Comparison of ENCODE assay signal across 21 cellular contexts in the genomic region with DNA sequence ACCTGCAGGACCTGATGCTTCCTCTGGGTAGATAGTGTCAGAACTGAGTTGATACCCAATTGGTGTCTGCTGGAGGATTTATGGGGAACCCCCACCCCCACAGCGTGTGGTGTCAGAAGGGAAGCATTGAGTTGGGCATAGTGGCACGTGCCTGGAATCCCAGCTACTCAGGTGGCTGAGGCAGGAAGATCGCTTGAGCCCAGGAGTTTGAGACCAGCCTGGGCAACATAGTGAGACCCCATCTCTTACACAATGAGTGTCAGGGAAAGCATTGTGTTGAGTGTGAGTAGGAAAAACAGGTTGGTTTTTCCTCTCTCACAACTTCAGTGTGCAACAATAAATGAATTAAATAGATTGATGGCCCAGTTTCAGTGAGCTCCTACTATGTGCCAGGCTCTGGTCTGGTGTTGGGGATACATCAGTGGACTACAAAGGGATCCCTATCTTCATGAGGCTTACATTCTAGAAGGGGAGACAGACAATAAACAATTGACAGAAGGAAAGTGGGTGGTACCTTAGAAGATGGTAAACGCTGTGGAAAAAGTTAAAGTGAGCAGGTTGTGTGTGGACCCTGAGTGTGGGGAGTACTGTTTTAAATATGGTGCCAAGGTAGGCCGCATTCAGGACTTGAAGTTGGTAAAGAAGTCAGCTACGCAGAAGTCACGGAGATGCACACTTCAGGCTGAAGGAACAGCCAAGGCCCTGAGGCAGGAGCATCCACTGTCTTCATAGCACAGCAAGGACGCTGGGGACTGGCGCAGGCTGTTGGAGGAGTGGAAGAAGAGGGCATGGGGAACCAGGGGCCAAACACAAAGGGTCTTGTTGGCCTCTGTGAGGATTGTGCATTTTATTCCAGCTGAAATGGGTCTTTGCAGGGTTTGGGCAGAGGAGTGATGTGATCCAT. TPM values are rescaled to one million over a fixed set of nuclear protein-coding genes. Genes with fewer than 3 reads are reported as not detected.
DNase-seq lines count a peak whose midpoint lies in the region; TF ChIP-seq lines count a peak whose summit lies in the region.
"Had no signal": no experiment of that assay in that cellular context is flagged by ENCODE, and none has a peak within 500 bp of the region (broad histone marks: within the 10 kb centered on the region; RNA-seq: fewer than 3 reads in every experiment).

No MANE protein-coding gene starts in this region.

- H3K36me3 ChIP-seq in ACC112 (ENCODE audit: insufficient read depth, low read length), result peaks cover 9% of the 10 kb centered on the region
- H3K36me3 ChIP-seq in brain microvascular endothelial cell (replicated peaks), result peaks cover 25% of the 10 kb centered on the region
- H3K36me3 ChIP-seq in sigmoid colon, result peaks cover 15 to 89% (median 41%) of the 10 kb centered on the region in 4 donors

- no peak overlapping the region for H3K4me2 ChIP-seq in H9 (ENCODE audit: insufficient read depth, insufficient read length, low read length)
- H3K4me2 ChIP-seq: BLaER1 treated with 17β-estradiol and CSF1 and Interleukin-3, amounts not matched to agents 10 nM and 100 nM had no signal

- H4K91ac ChIP-seq in H9 (ENCODE audit: insufficient read length, low read depth, low read length), result no peak overlapping the region

- no peak for TF ChIP-seq EP300 in sigmoid colon (IDR thresholded peaks at IDR 0.05)

- no peak overlapping the region for H4K5ac ChIP-seq in H9 (ENCODE audit: insufficient read length, low read depth, low read length)

- no peak overlapping the region for H2BK12ac ChIP-seq in H9 (ENCODE audit: insufficient read length, low read depth, low read length)

- no peak overlapping the region for H3K23ac ChIP-seq in H9 (ENCODE audit: insufficient read length, low read depth, low read length)

- H3K27me3 Mint-ChIP-seq in H9 (ENCODE audit: low read depth) (no peaks in the 10 kb centered on the region), nephron progenitor cell (ENCODE audit: low read depth, poor library complexity) (no peaks in the 10 kb centered on the region)
- H3K27me3 Mint-ChIP-seq: activated CD4-positive, alpha-beta memory T cell treated with anti-CD3 and anti-CD28 coated beads for 36 hours; progenitor cell of endocrine pancreas had no signal

- no peaks in the 10 kb centered on the region for H3K79me2 ChIP-seq in ACC112 (ENCODE audit: control insufficient read depth, insufficient read depth, low read length, unreplicated experiment)
- no peaks in the 10 kb centered on the region for H3K79me2 ChIP-seq in H9 (ENCODE audit: insufficient read depth, low read length)

- no peaks in the 10 kb centered on the region for H4K20me1 ChIP-seq in H9 (ENCODE audit: control insufficient read depth, insufficient read depth, insufficient read length)

- intact Hi-C loops in sigmoid colon (cut with DNase I), result no loop called here

- TF ChIP-seq CTCF in H9 (conservative IDR thresholded peaks at IDR 0.05) (no peak), brain microvascular endothelial cell (IDR thresholded peaks at IDR 0.05; ENCODE audit: low read depth, low read length, missing control alignments) (no peak), nephron progenitor cell (IDR thresholded peaks at IDR 0.05) (no peak), sigmoid colon (IDR thresholded peaks at IDR 0.05) (no peak)

- no peak overlapping the region for H3K56ac ChIP-seq in H9 (ENCODE audit: insufficient read length, low read depth, low read length)

- no peak for DNase-seq in H9
- DNase-seq in brain microvascular endothelial cell, result no peak
- no peak for DNase-seq in nephron progenitor cell
- no peak for DNase-seq in iPS-NIHi7 (ENCODE audit: extremely low spot score)
- no peak for DNase-seq in sigmoid colon
- DNase-seq in hepatic stellate cell (ENCODE audit: low spot score), result no peak
- DNase-seq: activated CD4-positive, alpha-beta memory T cell treated with anti-CD3 and anti-CD28 coated beads for 36 hours; activated effector memory CD4-positive, alpha-beta T cell treated with Interleukin-2 at 50 U/mL for 16 hours; Calu3; glutamatergic neuron; H7; NCI-H1092; NCI-H187 treated with DMSO at 0.1 percent for 48 hours; NCI-H526 treated with DMSO at 0.1 percent for 48 hours; RPMI8226 had no signal

- H2BK15ac ChIP-seq in H9 (ENCODE audit: low read depth, low read length), result no peak overlapping the region

- no peaks in the 10 kb centered on the region for H3K23me2 ChIP-seq in H9 (ENCODE audit: insufficient read length, low read depth, low read length, poor library complexity, severe bottlenecking)

- no peak overlapping the region for H4K8ac ChIP-seq in H9 (replicated peaks; ENCODE audit: insufficient read length, low read depth, low read length)

- no peak overlapping the region for H3K18ac ChIP-seq in H9 (ENCODE audit: insufficient read length, low read depth, low read length)

- H2BK5ac ChIP-seq in H9 (ENCODE audit: insufficient read length, low read length), result no peak overlapping the region

- H3K4me1 Mint-ChIP-seq in H9 (no peaks in the 10 kb centered on the region), nephron progenitor cell (no peaks in the 10 kb centered on the region)
- H3K4me1 Mint-ChIP-seq: neural crest cell had no signal

- no peaks in the 10 kb centered on the region for H3K9me3 ChIP-seq in H9 (ENCODE audit: control insufficient read depth, low read depth, low read length)
- H3K9me3 ChIP-seq in sigmoid colon, result no peaks in the 10 kb centered on the region
- H3K9me3 ChIP-seq: BLaER1 treated with 17β-estradiol and CSF1 and Interleukin-3, amounts not matched to agents 10 nM and 100 nM had no signal

- no peak overlapping the region for H2AFZ ChIP-seq in ACC112 (ENCODE audit: low read length, unreplicated experiment)
- no peak overlapping the region for H2AFZ ChIP-seq in H9 (ENCODE audit: low read length)

- H3K9ac ChIP-seq in H9 (ENCODE audit: extremely low read depth, insufficient read length, low read length), result peak overlapping the region; percentile 17
- H3K9ac ChIP-seq: BLaER1 treated with 17β-estradiol and CSF1 and Interleukin-3, amounts not matched to agents 10 nM and 100 nM had no signal

- no peak overlapping the region for H3T11ph ChIP-seq in H9 (ENCODE audit: low read length)

- H3K4ac ChIP-seq in H9 (ENCODE audit: low read depth, low read length), result no peak overlapping the region

- H3K9me3 Mint-ChIP-seq in H9, result no peaks in the 10 kb centered on the region
- H3K9me3 Mint-ChIP-seq in nephron progenitor cell, result no peaks in the 10 kb centered on the region
- H3K9me3 Mint-ChIP-seq: activated CD4-positive, alpha-beta memory T cell treated with anti-CD3 and anti-CD28 coated beads for 36 hours; neural crest cell had no signal

- H3K36me3 Mint-ChIP-seq in H9 (ENCODE audit: insufficient read depth in 1 of 3, low read depth in 3 of 3) (peaks cover 15 to 61% (median 33%) of the 10 kb centered on the region in 3 experiments; a peak in 6 of 7 replicates), nephron progenitor cell (ENCODE audit: low read depth) (peaks cover 61% of the 10 kb centered on the region)

- H3K27ac Mint-ChIP-seq in H9 (peak overlapping the region in 1 of 3 experiments; percentile 27; a peak in 3 of 7 replicates), nephron progenitor cell (peak overlapping the region; percentile 45)
- H3K27ac Mint-ChIP-seq: activated CD4-positive, alpha-beta memory T cell treated with anti-CD3 and anti-CD28 coated beads for 36 hours; progenitor cell of endocrine pancreas had no signal

- TF ChIP-seq POLR2A in sigmoid colon (IDR thresholded peaks at IDR 0.05), result no peak

- H3K79me1 ChIP-seq in H9 (ENCODE audit: insufficient read depth, low read depth, low read length, poor library complexity, severe bottlenecking), result no peaks in the 10 kb centered on the region

- H3K4me3 ChIP-seq in ACC112 (ENCODE audit: low read depth, low read length), result no peak overlapping the region
- H3K4me3 ChIP-seq in brain microvascular endothelial cell (ENCODE audit: low read depth, low read length), result no peak overlapping the region
- no peak overlapping the region for H3K4me3 ChIP-seq in sigmoid colon
- H3K4me3 ChIP-seq: BLaER1 treated with 17β-estradiol and CSF1 and Interleukin-3, amounts not matched to agents 10 nM and 100 nM; GM12878; lung had no signal

- peaks cover 14% of the 10 kb centered on the region for H3K4me1 ChIP-seq in ACC112 (ENCODE audit: control insufficient read depth, insufficient read depth, low read length, unreplicated experiment)
- no peaks in the 10 kb centered on the region for H3K4me1 ChIP-seq in H9 (ENCODE audit: insufficient read depth, low read length)
- no peaks in the 10 kb centered on the region for H3K4me1 ChIP-seq in sigmoid colon
- H3K4me1 ChIP-seq: BLaER1 treated with 17β-estradiol and CSF1 and Interleukin-3, amounts not matched to agents 10 nM and 100 nM had no signal

- H2BK120ac ChIP-seq in H9 (ENCODE audit: low read depth, low read length, poor library complexity, severe bottlenecking), result no peak overlapping the region

- no peak overlapping the region for H2BK20ac ChIP-seq in H9 (ENCODE audit: low read depth, low read length, poor library complexity, severe bottlenecking)

- H3K14ac ChIP-seq in H9 (ENCODE audit: insufficient read depth, low read length), result no peak overlapping the region

- no peak overlapping the region for H2AK5ac ChIP-seq in H9 (ENCODE audit: insufficient read length, low read length)

- H3K27ac ChIP-seq in ACC112 (ENCODE audit: low read depth, low read length), result peak overlapping the region; percentile 51
- H3K27ac ChIP-seq in H9 (ENCODE audit: insufficient read length, low read depth, low read length), result no peak overlapping the region
- H3K27ac ChIP-seq in brain microvascular endothelial cell, result peak overlapping the region; percentile 34
- no peak overlapping the region for H3K27ac ChIP-seq in sigmoid colon
- H3K27ac ChIP-seq: BLaER1 treated with 17β-estradiol and CSF1 and Interleukin-3, amounts not matched to agents 10 nM and 100 nM had no signal

- H3K27me3 ChIP-seq in ACC112 (ENCODE audit: insufficient read depth, low read length) (no peaks in the 10 kb centered on the region), H9 (ENCODE audit: insufficient read depth, low read length) (no peaks in the 10 kb centered on the region), brain microvascular endothelial cell (replicated peaks) (no peaks in the 10 kb centered on the region), sigmoid colon (no peaks in the 10 kb centered on the region)
- H3K27me3 ChIP-seq: BLaER1 treated with 17β-estradiol and CSF1 and Interleukin-3, amounts not matched to agents 10 nM and 100 nM had no signal

- no peak overlapping the region for H3K4me3 Mint-ChIP-seq in H9
- no peak overlapping the region for H3K4me3 Mint-ChIP-seq in nephron progenitor cell
- H3K4me3 Mint-ChIP-seq: activated CD4-positive, alpha-beta memory T cell treated with anti-CD3 and anti-CD28 coated beads for 36 hours; neural crest cell had no signal

- WGBS in H9 (ENCODE audit: extremely low coverage, insufficient read length, low lambda C conversion rate), result no CpG with 5 or more reads among the region's 9 CpGs
- WGBS in sigmoid colon, 2 donors, result 81 to 97% methylated on average over 9 of the region's 9 CpGs

- in situ Hi-C loops in brain microvascular endothelial cell (cut with HindIII; ENCODE audit: low pct_ligation_motif_present, low sequenced_read_pairs), result no loop called here

RNA-seq across cellular contexts. Expression of gene DNAJC16, which starts 16.3 kb away (rescaled TPM):
- 20.7 and 22.1 TPM in 2 replicates for total RNA-seq in H9 (2021)
- 10 to 100 TPM; 11.4 to 20.5 (median 16.8) TPM for total RNA-seq in sigmoid colon
- 1 to 10 TPM; 1.2 to 8.6 (median 1.2) TPM for polyA plus RNA-seq in sigmoid colon

RNA-seq across cellular contexts. Expression of gene CASP9, which starts 18.9 kb away (rescaled TPM):
- total RNA-seq in H9 (2021) (15.9 and 17.2 TPM in 2 replicates), sigmoid colon (10 to 100 TPM in 2 of 4 donors, 1 to 10 TPM in 2; 6.2 to 18.2 (median 10.0) TPM)
- polyA plus RNA-seq in sigmoid colon, result 10 to 100 TPM; 11.4 to 17.8 (median 16.3) TPM

RNA-seq across cellular contexts. Expression of gene AGMAT, which starts 41.9 kb away (rescaled TPM):
- total RNA-seq in H9 (2021), result 4.0 TPM in 2 replicates
- under 1 TPM in 1 of 4 donors, not detected in 3; 0.14 TPM for total RNA-seq in sigmoid colon
- 10 to 100 TPM in 2 of 3 donors, 1 to 10 TPM in 1; 6.6 to 18.3 (median 11.1) TPM for polyA plus RNA-seq in sigmoid colon

Comparison
In these comparisons a context has a peak if more than half of its experiments do, and no peak if none do; other contexts are left out.
1. H3K27ac ChIP-seq: peak in ACC112 (single experiment) and brain microvascular endothelial cell (single experiment); none in H9 (single experiment) and sigmoid colon (0 of 4).